9 cellular contexts compared by ENCODE assay signal in genomic region chr3:44045476-44046275, GRCh38.
DNase-seq lines count a peak whose midpoint lies in the region; ATAC-seq, FAIRE-seq and TF ChIP-seq lines count a peak whose summit lies in the region.
"Had no signal": no experiment of that assay in that cellular context is flagged by ENCODE, and none has a peak within 500 bp of the region (broad histone marks: within the 10 kb centered on the region; RNA-seq: fewer than 3 reads in every experiment).

No MANE protein-coding gene starts in this region.

- H3K4me3 ChIP-seq in PC-3 (ENCODE audit: low read length) (no peak overlapping the region), osteoblast (ENCODE audit: insufficient read depth, low read length) (no peak overlapping the region)
- no peak overlapping the region for H3K4me3 ChIP-seq in CD4-positive, alpha-beta memory T cell (ENCODE audit: low read length in 2 of 2)

- H3F3A ChIP-seq in PC-3 (ENCODE audit: low read length, unreplicated experiment), result no peaks in the 10 kb centered on the region

- H3K27me3 ChIP-seq in PC-3 (ENCODE audit: low read length) (no peaks in the 10 kb centered on the region), osteoblast (ENCODE audit: insufficient read depth, low read length) (no peaks in the 10 kb centered on the region)
- no peaks in the 10 kb centered on the region for H3K27me3 ChIP-seq in CD4-positive, alpha-beta memory T cell (ENCODE audit: insufficient read depth, low read length)

- no peaks in the 10 kb centered on the region for H3K9me3 Mint-ChIP-seq in CD4-positive, alpha-beta memory T cell

- no peak overlapping the region for H3K4me3 Mint-ChIP-seq in CD4-positive, alpha-beta memory T cell

- H2AFZ ChIP-seq in PC-3 (ENCODE audit: low read length), result no peak overlapping the region
- H2AFZ ChIP-seq in osteoblast (ENCODE audit: low read length), result no peak overlapping the region

- no peaks in the 10 kb centered on the region for H3K4me1 Mint-ChIP-seq in CD4-positive, alpha-beta memory T cell

- H3K79me2 ChIP-seq in PC-3 (ENCODE audit: low read length) (no peaks in the 10 kb centered on the region), osteoblast (ENCODE audit: insufficient read depth, low read length) (peaks cover 5% of the 10 kb centered on the region)

- H3K27ac Mint-ChIP-seq in CD4-positive, alpha-beta memory T cell, result no peak overlapping the region

- CTCF ChIA-PET in PC-3 (lab: Charles Lee), result no interaction called here
- CTCF ChIA-PET in CD4-positive, alpha-beta memory T cell (lab: Charles Lee; ENCODE audit: partially characterized antibody), result no interaction called here

- no peaks in the 10 kb centered on the region for H3K36me3 Mint-ChIP-seq in CD4-positive, alpha-beta memory T cell

- H3K27ac ChIP-seq in PC-3 (ENCODE audit: low read length) (no peak overlapping the region), osteoblast (ENCODE audit: low read depth, low read length) (no peak overlapping the region)
- H3K27ac ChIP-seq in CD4-positive, alpha-beta memory T cell (ENCODE audit: low read depth, low read length), result no peak overlapping the region

- H3K9ac ChIP-seq in PC-3 (ENCODE audit: low read length), result no peak overlapping the region

- no peaks in the 10 kb centered on the region for H3K9me3 ChIP-seq in PC-3 (ENCODE audit: low read length)
- no peaks in the 10 kb centered on the region for H3K9me3 ChIP-seq in osteoblast (ENCODE audit: low read depth, low read length)
- no peaks in the 10 kb centered on the region for H3K9me3 ChIP-seq in CD4-positive, alpha-beta memory T cell (ENCODE audit: control insufficient read depth in 1 of 2, low read length in 2 of 2)

- H4K20me1 ChIP-seq in PC-3 (ENCODE audit: low read length) (no peaks in the 10 kb centered on the region), osteoblast (ENCODE audit: insufficient read depth, low read length) (peaks cover 2% of the 10 kb centered on the region)

- POLR2A ChIA-PET in PC-3 (lab: Charles Lee; ENCODE audit: unreplicated experiment), result no interaction called here
- POLR2A ChIA-PET in CD4-positive, alpha-beta memory T cell (lab: Charles Lee; ENCODE audit: partially characterized antibody), result no interaction called here

- H3K4me1 ChIP-seq in PC-3 (ENCODE audit: insufficient read depth, low read length) (peaks cover 11% of the 10 kb centered on the region; the same call in 1 of the 2 replicates), osteoblast (ENCODE audit: insufficient read depth, low read length) (peaks cover 2% of the 10 kb centered on the region)
- no peaks in the 10 kb centered on the region for H3K4me1 ChIP-seq in CD4-positive, alpha-beta memory T cell (ENCODE audit: insufficient read depth, low read length)

- intact Hi-C loops in PC-3 (cut with micrococcal nuclease), result no loop called here
- intact Hi-C loops in CD4-positive, alpha-beta memory T cell (cut with micrococcal nuclease), result no loop called here

- H3K27me3 Mint-ChIP-seq in CD4-positive, alpha-beta memory T cell, result peaks cover 7 to 23% of the 10 kb centered on the region in 2 donors

- DNase-seq in GM12892 (ENCODE audit: insufficient read length), result peak; percentile 51
- peak; percentile 12 for DNase-seq in PC-3
- DNase-seq in osteoblast (ENCODE audit: insufficient read length, low spot score, missing footprints), result peak; percentile 70
- no peak for DNase-seq in NCI-H2107 (lab: John Stamatoyannopoulos, UW)
- no peak for DNase-seq in CD4-positive, alpha-beta memory T cell
- no peak for DNase-seq in DMS114 treated with DMSO at 0.1 percent for 48 hours (lab: John Stamatoyannopoulos, UW; ENCODE audit: unreplicated experiment)

- no peak for TF ChIP-seq CTCF in PC-3 (conservative IDR thresholded peaks at IDR 0.05; ENCODE audit: low read depth, low read length)
- no peak for TF ChIP-seq CTCF in osteoblast (IDR thresholded peaks at IDR 0.05; ENCODE audit: extremely low read depth, low read depth, low read length)

- no peaks in the 10 kb centered on the region for H3K36me3 ChIP-seq in PC-3 (ENCODE audit: low read depth, low read length)
- H3K36me3 ChIP-seq in osteoblast (ENCODE audit: insufficient read depth, low read length), result no peaks in the 10 kb centered on the region
- H3K36me3 ChIP-seq in CD4-positive, alpha-beta memory T cell (ENCODE audit: insufficient read depth, low read length), result no peaks in the 10 kb centered on the region

- FAIRE-seq in GM12892 (lab: Jason Lieb, UNC), result peak; percentile 96
- FAIRE-seq: endothelial cell of umbilical vein had no signal

- H3K4me2 ChIP-seq in PC-3 (ENCODE audit: low read length) (no peak overlapping the region), osteoblast (ENCODE audit: insufficient read depth, low read length) (no peak overlapping the region)

- peak; percentile 89 for ATAC-seq in GM21360 (IDR thresholded peaks at IDR 0.05; ENCODE audit: unreplicated experiment)
- ATAC-seq in HG03442 (IDR thresholded peaks at IDR 0.05; ENCODE audit: unreplicated experiment), result peak; percentile 84
- no peak for ATAC-seq in PC-3

- no peaks in the 10 kb centered on the region for H3K9me2 ChIP-seq in PC-3 (replicated peaks; ENCODE audit: low read length)

- no peak for TF ChIP-seq POLR2A in GM12892 (IDR thresholded peaks at IDR 0.05; ENCODE audit: low read depth, low read length)

- no TSS peak for BruUV-seq in PC-3 (replicated peaks; lab: Mats Ljungman, UMichigan)

Comparison
In these comparisons a context has a peak if more than half of its experiments do, and no peak if none do; other contexts are left out.
1. DNase-seq: peak in GM12892 (single experiment), PC-3 (single experiment) and osteoblast (single experiment); none in NCI-H2107 (single experiment), CD4-positive, alpha-beta memory T cell (0 of 5) and DMS114 treated with DMSO at 0.1 percent for 48 hours (single experiment).